Comparison of ENCODE assay signal across 1 cellular context in the genomic region with DNA sequence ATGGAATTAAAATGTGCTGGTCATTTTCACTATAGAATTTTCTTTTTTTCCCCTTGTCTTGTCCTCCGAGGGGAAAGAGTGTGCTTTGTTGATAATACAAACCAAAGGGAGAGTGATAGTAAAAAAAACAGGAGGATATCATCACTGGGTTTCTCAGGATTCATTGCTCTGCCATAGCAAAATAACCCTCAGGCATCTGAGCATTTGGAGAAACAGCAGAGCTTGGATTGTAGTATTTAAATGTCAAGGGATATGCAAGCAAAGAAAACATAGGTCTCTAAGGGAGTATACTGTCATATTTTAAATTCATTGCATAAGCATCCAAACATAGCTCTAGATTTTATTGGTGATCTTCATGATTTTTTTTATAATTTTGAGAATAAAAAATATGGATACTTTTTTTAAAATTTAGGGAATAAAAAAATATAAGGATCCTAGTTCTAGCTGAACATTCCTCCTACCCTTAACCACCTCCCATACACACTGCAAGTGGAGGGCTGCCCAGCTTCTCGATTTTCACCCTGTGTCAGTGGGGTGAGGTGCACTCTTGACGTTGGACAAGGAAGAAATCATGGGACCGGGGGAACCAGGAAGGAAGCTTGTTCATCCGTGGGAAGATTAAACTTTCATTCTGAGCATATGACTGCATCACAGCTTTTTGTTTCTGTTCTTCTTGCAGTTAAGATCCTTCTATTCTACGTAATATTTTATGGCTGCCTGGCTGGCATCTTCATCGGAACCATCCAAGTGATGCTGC.
TF ChIP-seq lines count a peak whose summit lies in the region.

No MANE protein-coding gene starts in this region.

TF ChIP-seq in HepG2, 621 proteins besides CTCF, POLR2A, EP300 and RAD21 (continued from another document):
- TF ChIP-seq NR1H2 (CRISPR knock-in tag; IDR thresholded peaks at IDR 0.05; ENCODE audit: borderline replicate concordance, low read depth), result no peak
